ENCODE assay signal across 18 cellular contexts in genomic region chr2:223856584-223856983, GRCh38. TPM values are rescaled to one million over a fixed set of nuclear protein-coding genes. Genes with fewer than 3 reads are reported as not detected.
A peak's percentile ranks its signal among the peaks of the same experiment; 100 is the strongest.
DNase-seq lines count a peak whose midpoint lies in the region; ATAC-seq, FAIRE-seq and TF ChIP-seq lines count a peak whose summit lies in the region.
"Had no signal": no experiment of that assay in that cellular context is flagged by ENCODE, and none has a peak within 500 bp of the region (broad histone marks: within the 10 kb centered on the region; RNA-seq: fewer than 3 reads in every experiment).

No MANE protein-coding gene starts in this region.

- H2BK120ac ChIP-seq in H1 (replicated peaks; ENCODE audit: low read depth, low read length), result no peak overlapping the region

- ATAC-seq in GM19328 (IDR thresholded peaks at IDR 0.05; ENCODE audit: unreplicated experiment) (peak; percentile 53), HG03432 (IDR thresholded peaks at IDR 0.05; ENCODE audit: unreplicated experiment) (peak; percentile 32)
- ATAC-seq: effector memory CD8-positive, alpha-beta T cell; pancreas had no signal

- POLR2A ChIA-PET in H1 (lab: Charles Lee; ENCODE audit: partially characterized antibody) (no interaction called here), A673 (lab: Charles Lee; ENCODE audit: low non-redundant PET) (no interaction called here)
- POLR2A ChIA-PET in activated CD4-positive, alpha-beta memory T cell treated with anti-CD3 and anti-CD28 coated beads for 36 hours (lab: Charles Lee), result no interaction called here

- intact Hi-C loops in A673 (cut with micrococcal nuclease; ENCODE audit: unreplicated experiment), result no loop called here
- intact Hi-C loops in activated CD4-positive, alpha-beta memory T cell treated with anti-CD3 and anti-CD28 coated beads for 36 hours (cut with micrococcal nuclease), result no loop called here

- H3K36me3 ChIP-seq in GM06990 (ENCODE audit: control insufficient read depth, insufficient read depth, low read length) (peaks cover 3% of the 10 kb centered on the region), H1 (ENCODE audit: control insufficient read depth in 2 of 4, insufficient read depth in 4 of 4, low read length in 3 of 4) (no peaks in the 10 kb centered on the region), A673 (ENCODE audit: insufficient read depth, low read length, poor library complexity, severe bottlenecking) (no peaks in the 10 kb centered on the region)
- H3K36me3 ChIP-seq: pancreas, sigmoid colon had no signal

- no TSS peak for BruUV-seq in A673 (replicated peaks; lab: Mats Ljungman, UMichigan)

- no peak overlapping the region for H3K4me3 ChIP-seq in GM06990 (replicated peaks; ENCODE audit: low read depth, low read length)
- no peak overlapping the region for H3K4me3 ChIP-seq in H1 (ENCODE audit: extremely low read depth in 1 of 4, insufficient read depth in 2 of 4, low read depth in 3 of 4, low read length in 4 of 4)
- no peak overlapping the region for H3K4me3 ChIP-seq in A673 (ENCODE audit: low read depth, low read length, poor library complexity, severe bottlenecking)
- H3K4me3 ChIP-seq: ascending aorta, pancreas, sigmoid colon had no signal

- peaks cover under 1% of the 10 kb centered on the region for H3K4me1 Mint-ChIP-seq in activated CD4-positive, alpha-beta memory T cell treated with anti-CD3 and anti-CD28 coated beads for 36 hours (ENCODE audit: low read depth)

- no peak overlapping the region for H3K4me2 ChIP-seq in H1 (ENCODE audit: insufficient read depth in 1 of 2, low read depth in 2 of 2, low read length in 2 of 2)

- no peak overlapping the region for H3K18ac ChIP-seq in H1 (ENCODE audit: extremely low read depth, low read length)

- H3K23ac ChIP-seq in H1 (ENCODE audit: insufficient read length), result no peak overlapping the region

- peaks cover 0 to 5% (median 0%) of the 10 kb centered on the region in 4 experiments; a peak in 1 of 7 replicates for H3K4me1 ChIP-seq in H1 (replicated peaks in 1 of 4; ENCODE audit: control insufficient read depth in 3 of 4, insufficient read depth in 4 of 4, low read length in 3 of 4)
- H3K4me1 ChIP-seq in A673 (ENCODE audit: insufficient read depth, low read length, poor library complexity, severe bottlenecking), result peaks cover 9% of the 10 kb centered on the region
- H3K4me1 ChIP-seq: ascending aorta, sigmoid colon had no signal

- FAIRE-seq in H1 (lab: Jason Lieb, UNC), result no peak
- FAIRE-seq: pancreas, urothelium cell line had no signal

- no peak overlapping the region for H3K9ac ChIP-seq in H1 (replicated peaks in 1 of 4; ENCODE audit: extremely low read depth in 1 of 4, low read depth in 3 of 4, low read length in 3 of 4)

- no peak overlapping the region for H2AFZ ChIP-seq in H1 (ENCODE audit: low read length)

- H3K56ac ChIP-seq in H1 (replicated peaks; ENCODE audit: insufficient read length, low read depth, low read length), result no peak overlapping the region

- peak overlapping the region; percentile 4; the same call in 1 of the 2 replicates for H4K8ac ChIP-seq in H1 (ENCODE audit: extremely low read depth, insufficient read depth, low read length)

- TF ChIP-seq POLR2A in H1 (IDR thresholded peaks at IDR 0.05; ENCODE audit: control extremely low read depth in 1 of 2, low read depth in 2 of 2, low read length in 2 of 2), result no peak

- no peaks in the 10 kb centered on the region for H3K79me2 ChIP-seq in H1 (ENCODE audit: control insufficient read depth in 1 of 2, insufficient read depth in 2 of 2, low read length in 2 of 2)

- WGBS in H1 (ENCODE audit: extremely low coverage in 1 of 2, insufficient coverage in 1 of 2, insufficient read length in 1 of 2, insufficient replicate concordance in 2 of 2, low coverage in 1 of 2, low lambda C conversion rate in 2 of 2, missing lambda C conversion rate in 1 of 2), 2 experiments, result 94% methylated on average over 5 of the region's 5 CpGs; no CpG with 5 or more reads in 1 of the 2 experiments

- DNase-seq in GM06990 (ENCODE audit: extremely low read depth, insufficient read length), result peak; percentile 34
- no peak for DNase-seq in H1 (ENCODE audit: low read depth in 1 of 2, low spot score in 2 of 2)
- DNase-seq in NCI-H146 treated with DMSO at 0.1 percent for 48 hours (lab: John Stamatoyannopoulos, UW; ENCODE audit: unreplicated experiment), result no peak
- DNase-seq in A673 (ENCODE audit: low spot score), result no peak
- DNase-seq in activated CD4-positive, alpha-beta memory T cell treated with anti-CD3 and anti-CD28 coated beads for 36 hours, result no peak
- DNase-seq in DMS79 (lab: John Stamatoyannopoulos, UW), result no peak
- DNase-seq: activated CD4-positive, alpha-beta T cell treated with anti-CD3 and anti-CD28 coated beads, Interleukin-2, amount 50 U/mL, for 48 hours; activated naive CD4-positive, alpha-beta T cell treated with anti-CD3 and anti-CD28 coated beads for 36 hours; effector memory CD8-positive, alpha-beta T cell; NCI-H1694 treated with DMSO at 0.1 percent for 48 hours; NCI-H345; pancreas; sigmoid colon had no signal

- H2BK5ac ChIP-seq in H1 (ENCODE audit: low read depth, low read length), result no peak overlapping the region

- H3K9me3 Mint-ChIP-seq in activated CD4-positive, alpha-beta memory T cell treated with anti-CD3 and anti-CD28 coated beads for 36 hours, result no peaks in the 10 kb centered on the region
- H3K9me3 Mint-ChIP-seq: activated naive CD4-positive, alpha-beta T cell treated with anti-CD3 and anti-CD28 coated beads for 36 hours; effector memory CD8-positive, alpha-beta T cell had no signal

- no peaks in the 10 kb centered on the region for H3K27me3 Mint-ChIP-seq in activated CD4-positive, alpha-beta memory T cell treated with anti-CD3 and anti-CD28 coated beads for 36 hours
- H3K27me3 Mint-ChIP-seq: effector memory CD8-positive, alpha-beta T cell had no signal

- no peaks in the 10 kb centered on the region for H3K23me2 ChIP-seq in H1 (ENCODE audit: low read depth, low read length)

- TF ChIP-seq EP300 in H1 (IDR thresholded peaks at IDR 0.05; ENCODE audit: borderline replicate concordance in 1 of 2, low read depth in 2 of 2, low read length in 2 of 2), result no peak

- H3K27me3 ChIP-seq in GM06990 (replicated peaks; ENCODE audit: control insufficient read depth, insufficient read depth, low read length), result no peaks in the 10 kb centered on the region
- no peaks in the 10 kb centered on the region for H3K27me3 ChIP-seq in H1 (replicated peaks in 1 of 4; ENCODE audit: control insufficient read depth in 3 of 4, extremely low read depth in 1 of 4, insufficient read depth in 3 of 4, low read length in 3 of 4)
- H3K27me3 ChIP-seq in A673 (replicated peaks; ENCODE audit: insufficient read depth, low read depth, low read length, poor library complexity), result no peaks in the 10 kb centered on the region
- H3K27me3 ChIP-seq: ascending aorta, pancreas, sigmoid colon had no signal

- H3K4me3 Mint-ChIP-seq in activated CD4-positive, alpha-beta memory T cell treated with anti-CD3 and anti-CD28 coated beads for 36 hours, result no peak overlapping the region
- H3K4me3 Mint-ChIP-seq: activated naive CD4-positive, alpha-beta T cell treated with anti-CD3 and anti-CD28 coated beads for 36 hours; effector memory CD8-positive, alpha-beta T cell had no signal

- H4K5ac ChIP-seq in H1 (ENCODE audit: insufficient read length, low read depth, low read length), result no peak overlapping the region

- no peak overlapping the region for H3K27ac Mint-ChIP-seq in activated CD4-positive, alpha-beta memory T cell treated with anti-CD3 and anti-CD28 coated beads for 36 hours
- H3K27ac Mint-ChIP-seq: activated naive CD4-positive, alpha-beta T cell treated with anti-CD3 and anti-CD28 coated beads for 36 hours had no signal

- CTCF ChIA-PET in H1 (lab: Charles Lee; ENCODE audit: partially characterized antibody) (interaction anchor here (0.8 to 1.4 kb wide), 6 partner anchors 8 to 885 kb away, joined by 3 to 5 read pairs (median 3); no protein-coding TSS in a partner anchor), A673 (lab: Charles Lee) (no interaction called here)
- CTCF ChIA-PET in activated CD4-positive, alpha-beta memory T cell treated with anti-CD3 and anti-CD28 coated beads for 36 hours (lab: Charles Lee), result no interaction called here

- H2BK12ac ChIP-seq in H1 (ENCODE audit: low read depth, low read length), result no peak overlapping the region

- no peak for TF ChIP-seq RAD21 in H1 (IDR thresholded peaks at IDR 0.05 in 1 of 2, conservative IDR thresholded peaks at IDR 0.05 in 1 of 2; ENCODE audit: low read depth in 2 of 2, low read length in 2 of 2)

- no peak overlapping the region for H3K27ac ChIP-seq in H1 (ENCODE audit: low read depth, low read length)
- no peak overlapping the region for H3K27ac ChIP-seq in A673 (ENCODE audit: low read depth, low read length, poor library complexity, severe bottlenecking)
- H3K27ac ChIP-seq: ascending aorta, pancreas, sigmoid colon, VCaP had no signal

- TF ChIP-seq CTCF in GM06990 (IDR thresholded peaks at IDR 0.05; ENCODE audit: insufficient read depth, low read length, poor library complexity, severe bottlenecking), result no peak
- TF ChIP-seq CTCF in H1 (IDR thresholded peaks at IDR 0.05; ENCODE audit: control extremely low read depth in 1 of 3, insufficient read depth in 1 of 3, low read depth in 1 of 3, low read length in 3 of 3), result no peak
- TF ChIP-seq CTCF in A673 (conservative IDR thresholded peaks at IDR 0.05; ENCODE audit: low read depth, low read length), result no peak

- H3K79me1 ChIP-seq in H1 (ENCODE audit: low read depth, low read length), result no peaks in the 10 kb centered on the region

- H3K4ac ChIP-seq in H1 (replicated peaks; ENCODE audit: insufficient read length, low read depth, low read length), result no peak overlapping the region

- peaks cover 0 to 1% of the 10 kb centered on the region in 2 experiments for H4K20me1 ChIP-seq in H1 (replicated peaks in 1 of 2; ENCODE audit: control insufficient read depth in 1 of 2, insufficient read depth in 2 of 2, low read length in 2 of 2)

- H4K91ac ChIP-seq in H1 (replicated peaks; ENCODE audit: insufficient read length, low read length), result no peak overlapping the region

- no peak overlapping the region for H2BK15ac ChIP-seq in H1 (ENCODE audit: low read length)

- no peak overlapping the region for H2AK5ac ChIP-seq in H1 (ENCODE audit: low read depth, low read length)

- no peak overlapping the region for H2BK20ac ChIP-seq in H1 (ENCODE audit: low read length)

- no peak overlapping the region for H3K14ac ChIP-seq in H1 (ENCODE audit: insufficient read length)

- peaks cover 9% of the 10 kb centered on the region for H3K36me3 Mint-ChIP-seq in activated CD4-positive, alpha-beta memory T cell treated with anti-CD3 and anti-CD28 coated beads for 36 hours

- H3K9me3 ChIP-seq in H1 (ENCODE audit: insufficient read depth in 2 of 2, low read depth in 1 of 2, low read length in 1 of 2), result no peaks in the 10 kb centered on the region
- no peaks in the 10 kb centered on the region for H3K9me3 ChIP-seq in A673 (ENCODE audit: low read depth, low read length, poor library complexity, severe bottlenecking)
- H3K9me3 ChIP-seq: ascending aorta, pancreas, sigmoid colon had no signal

RNA-seq across cellular contexts. Expression of gene AP1S3, which starts 19.2 kb away (rescaled TPM):
- 19.7 and 20.2 TPM in 2 replicates for total RNA-seq in H1 (2021; fragmentation: NEBNext Ultra II Directional; extraction: Animal tissue kit (Norgen Biotek cat#: 25700))
- 2.9 and 3.9 TPM in 2 replicates for polyA plus RNA-seq in H1 (2011; rRNA removed)
- 6.2 TPM for polyA plus RNA-seq in H1 (2011; cell fraction: cytosol; rRNA removed)
- polyA plus RNA-seq in H1 (2011; cell fraction: nucleus; rRNA removed), result 2.0 TPM
- polyA plus RNA-seq in H1 (2012, experiment 1 of 2), result 7.5 to 9.6 TPM (median 9.0 TPM) in 4 replicates
- polyA plus RNA-seq in H1 (2012, experiment 2 of 2), result 6.5 TPM
- 9.1 TPM for polyA plus RNA-seq in H1 (2013, experiment 1 of 2)
- polyA plus RNA-seq in H1 (2013, experiment 2 of 2), result 10.2 TPM
- 3.7 and 4.7 TPM in 2 replicates for polyA minus RNA-seq in H1 (2011; rRNA and poly(A)+ RNA removed)
- polyA minus RNA-seq in H1 (2011; cell fraction: cytosol; rRNA and poly(A)+ RNA removed), result 14.2 TPM
- 10.2 TPM for polyA minus RNA-seq in H1 (2011; cell fraction: nucleus; rRNA and poly(A)+ RNA removed)
- 19.9 and 23.0 TPM in 2 replicates for total RNA-seq in A673 (2021)
- total RNA-seq in activated CD4-positive, alpha-beta memory T cell treated with anti-CD3 and anti-CD28 coated beads for 36 hours, result 10 to 100 TPM; 10.1 to 12.1 TPM
- total RNA-seq: ascending aorta had no signal
